ENCODE assay signal across 13 cellular contexts in the genomic region with DNA sequence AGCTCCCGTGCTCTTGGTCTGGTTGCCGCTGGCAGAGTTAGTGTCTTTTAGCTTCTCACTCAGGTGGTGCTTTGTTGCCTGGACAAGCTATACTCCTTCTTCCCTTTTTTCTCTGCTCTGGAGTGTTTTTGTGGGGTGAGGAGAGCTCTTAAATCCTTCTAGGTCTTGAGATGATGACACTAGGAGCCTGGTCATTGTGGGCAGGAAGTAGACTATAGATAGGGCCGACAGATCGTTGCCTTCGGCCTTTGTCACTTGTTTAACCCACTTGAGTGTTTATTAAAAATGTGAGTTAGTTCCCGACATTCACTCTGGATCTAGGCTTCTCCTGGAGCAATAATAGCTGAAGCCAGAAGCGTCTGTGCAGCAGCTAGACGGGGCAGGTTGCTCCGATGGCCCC.
DNase-seq lines count a peak whose midpoint lies in the region; ATAC-seq, FAIRE-seq and TF ChIP-seq lines count a peak whose summit lies in the region.
"Had no signal": no experiment of that assay in that cellular context is flagged by ENCODE, and none has a peak within 500 bp of the region (broad histone marks: within the 10 kb centered on the region; RNA-seq: fewer than 3 reads in every experiment).

No MANE protein-coding gene starts in this region.

- H3K27ac ChIP-seq in A549, result peak overlapping the region in 1 of 2 experiments; percentile 70; a peak in 3 of 6 replicates
- H3K27ac ChIP-seq in mammary epithelial cell (ENCODE audit: insufficient read depth, low read depth, low read length), result peak overlapping the region; percentile 85

- H4K20me1 ChIP-seq in mammary epithelial cell (ENCODE audit: insufficient read depth, low read length), result no peaks in the 10 kb centered on the region

- TF ChIP-seq EP300 in A549 (IDR thresholded peaks at IDR 0.05), result no peak

- H3K4me3 ChIP-seq in A549 (no peak overlapping the region), mammary epithelial cell (replicated peaks in 1 of 3; ENCODE audit: insufficient read depth in 1 of 3, low read depth in 2 of 3, low read length in 3 of 3) (peak overlapping the region in 1 of 3 experiments; percentile 3), mucosa of stomach (ENCODE audit: low read length) (no peak overlapping the region)

- no peak overlapping the region for H2AFZ ChIP-seq in mammary epithelial cell (ENCODE audit: low read depth, low read length)

- no peak for TF ChIP-seq RAD21 in A549 (conservative IDR thresholded peaks at IDR 0.05 in 1 of 2, IDR thresholded peaks at IDR 0.05 in 1 of 2)

- POLR2A ChIA-PET in A549 (lab: Yijun Ruan, JAX), result no interaction called here
- POLR2A ChIA-PET in activated CD8-positive, alpha-beta T cell treated with anti-CD3 and anti-CD28 coated beads for 36 hours (lab: Charles Lee), result interaction anchor here (0.5 kb wide), 1 partner anchor 263 kb away, joined by 3 read pairs; no protein-coding TSS in a partner anchor

- no peak for ATAC-seq in A549
- ATAC-seq in HG03135 (IDR thresholded peaks at IDR 0.05; ENCODE audit: unreplicated experiment), result no peak
- ATAC-seq in activated CD8-positive, alpha-beta T cell treated with anti-CD3 and anti-CD28 coated beads for 36 hours, result no peak
- ATAC-seq: activated CD4-positive, CD25-positive, alpha-beta regulatory T cell treated with anti-CD3 and anti-CD28 coated beads, Interleukin-2, amount 50 U/mL, for 24 hours had no signal

- H3K4me2 ChIP-seq in A549, result peak overlapping the region; percentile 64; the same call in 2 of the 3 replicates
- H3K4me2 ChIP-seq in mammary epithelial cell (ENCODE audit: insufficient read depth, low read depth, low read length), result peak overlapping the region; percentile 45

- H3K27ac Mint-ChIP-seq in activated CD8-positive, alpha-beta T cell treated with anti-CD3 and anti-CD28 coated beads for 36 hours, result no peak overlapping the region
- H3K27ac Mint-ChIP-seq: activated T-helper 2 cell treated with anti-CD3 and anti-CD28 coated beads, Interferon-gamma antibody, Interleukin-2, Interleukin-4, amounts not matched to agents 10 μg/mL and 5 μg/mL and 100 μg/mL, durations not matched to agents 14 hours and 24 hours and 36 hours had no signal

- H3K9ac ChIP-seq in mammary epithelial cell (ENCODE audit: insufficient read depth, low read length), result peak overlapping the region; percentile 82
- H3K9ac ChIP-seq in mucosa of stomach (ENCODE audit: low read length), result peak overlapping the region; percentile 33

- TF ChIP-seq POLR2A in A549 (IDR thresholded peaks at IDR 0.05; ENCODE audit: low read length), result no peak

- H3K4me1 Mint-ChIP-seq in activated CD8-positive, alpha-beta T cell treated with anti-CD3 and anti-CD28 coated beads for 36 hours (ENCODE audit: low read depth), result peaks cover 16% of the 10 kb centered on the region

- in situ Hi-C loops in mammary epithelial cell (cut with MboI; ENCODE audit: low sequenced_read_pairs in 2 of 2), result loop anchor here in 1 of 2 donors (10.0 kb wide), 1 partner anchor 93 kb away; a partner anchor contains a TSS

- FAIRE-seq in A549 (lab: Jason Lieb, UNC), result no peak
- FAIRE-seq: frontal cortex, RCC 7860 had no signal

- H3K27me3 Mint-ChIP-seq in activated CD8-positive, alpha-beta T cell treated with anti-CD3 and anti-CD28 coated beads for 36 hours, result peaks cover 2% of the 10 kb centered on the region

- DNase-seq in A549 (ENCODE audit: low read depth in 1 of 2, low spot score in 1 of 2) (no peak), MV-4-11 (lab: John Stamatoyannopoulos, UW) (peak; percentile 91), mammary epithelial cell (peak; percentile 22), Ammon's horn (ENCODE audit: low spot score) (no peak), medulla oblongata (ENCODE audit: extremely low spot score) (no peak)
- DNase-seq in activated CD8-positive, alpha-beta T cell treated with anti-CD3 and anti-CD28 coated beads for 36 hours, result no peak
- DNase-seq: NCI-H1694 had no signal

- WGBS in A549 (ENCODE audit: missing lambda C conversion rate), result 91% methylated on average over 9 of the region's 9 CpGs
- WGBS in mammary epithelial cell (ENCODE audit: low coverage, missing lambda C conversion rate), result 65% methylated on average over 8 of the region's 9 CpGs

- BruUV-seq in mammary epithelial cell (replicated peaks; lab: Mats Ljungman, UMichigan), result no TSS peak

- intact Hi-C loops in mammary epithelial cell (cut with micrococcal nuclease), result no loop called here
- intact Hi-C loops in activated CD8-positive, alpha-beta T cell treated with anti-CD3 and anti-CD28 coated beads for 36 hours (cut with micrococcal nuclease), result no loop called here

- H3K9me3 ChIP-seq in A549 (no peaks in the 10 kb centered on the region), mammary epithelial cell (replicated peaks; ENCODE audit: insufficient read depth, low read length) (no peaks in the 10 kb centered on the region), mucosa of stomach (ENCODE audit: control insufficient read depth, low read length) (no peaks in the 10 kb centered on the region)

- CTCF ChIA-PET in A549 (lab: Yijun Ruan, JAX) (interaction anchor here (0.7 to 4.5 kb wide), 19 partner anchors 8 to 644 kb away, joined by 3 to 22 read pairs (median 4); a partner anchor contains a TSS), mammary epithelial cell (lab: Charles Lee; ENCODE audit: low non-redundant PET) (interaction anchor here (0.6 kb wide), 1 partner anchor 675 kb away, joined by 3 read pairs; no protein-coding TSS in a partner anchor)
- CTCF ChIA-PET in activated CD8-positive, alpha-beta T cell treated with anti-CD3 and anti-CD28 coated beads for 36 hours (lab: Charles Lee), result interaction anchor here (0.7 to 1.2 kb wide), 3 partner anchors 14 to 987 kb away, joined by 3 read pairs; no protein-coding TSS in a partner anchor

- dilution Hi-C loops in mammary epithelial cell (cut with HindIII; ENCODE audit: low sequenced_read_pairs), result loop anchor here (5.0 to 10.0 kb wide), 2 partner anchors 83 to 130 kb away; no protein-coding TSS in a partner anchor

- no peaks in the 10 kb centered on the region for H3K36me3 Mint-ChIP-seq in activated CD8-positive, alpha-beta T cell treated with anti-CD3 and anti-CD28 coated beads for 36 hours (ENCODE audit: low read depth)

- no peaks in the 10 kb centered on the region for H3K9me3 Mint-ChIP-seq in activated CD8-positive, alpha-beta T cell treated with anti-CD3 and anti-CD28 coated beads for 36 hours
- H3K9me3 Mint-ChIP-seq: activated T-helper 2 cell treated with anti-CD3 and anti-CD28 coated beads, Interferon-gamma antibody, Interleukin-2, Interleukin-4, amounts not matched to agents 10 μg/mL and 5 μg/mL and 100 μg/mL, durations not matched to agents 14 hours and 24 hours and 36 hours had no signal

- peaks cover 50% of the 10 kb centered on the region for H3K4me1 ChIP-seq in A549
- peaks cover 67% of the 10 kb centered on the region for H3K4me1 ChIP-seq in mammary epithelial cell (ENCODE audit: insufficient read depth, low read length)
- peaks cover 46% of the 10 kb centered on the region for H3K4me1 ChIP-seq in mucosa of stomach (ENCODE audit: control insufficient read depth, insufficient read depth, low read length)

- no peaks in the 10 kb centered on the region for H3K36me3 ChIP-seq in mammary epithelial cell (ENCODE audit: insufficient read depth, low read length)
- no peaks in the 10 kb centered on the region for H3K36me3 ChIP-seq in mucosa of stomach (ENCODE audit: control insufficient read depth, insufficient read depth, low read length)

- TF ChIP-seq CTCF in A549 (IDR thresholded peaks at IDR 0.05), result no peak
- TF ChIP-seq CTCF in mammary epithelial cell (conservative IDR thresholded peaks at IDR 0.05 in 1 of 2, IDR thresholded peaks at IDR 0.05 in 1 of 2; ENCODE audit: extremely low read depth in 1 of 2, insufficient read depth in 1 of 2, low read depth in 1 of 2, low read length in 2 of 2), result no peak
- TF ChIP-seq CTCF in activated CD8-positive, alpha-beta T cell treated with anti-CD3 and anti-CD28 coated beads for 36 hours (IDR thresholded peaks at IDR 0.05), result no peak

- no peaks in the 10 kb centered on the region for H3K27me3 ChIP-seq in mammary epithelial cell (ENCODE audit: insufficient read depth, low read length)
- no peaks in the 10 kb centered on the region for H3K27me3 ChIP-seq in mucosa of stomach (ENCODE audit: control insufficient read depth, insufficient read depth, low read length)

- peaks cover 74% of the 10 kb centered on the region for H3K79me2 ChIP-seq in mammary epithelial cell (ENCODE audit: insufficient read depth, low read length)

- H3K4me3 Mint-ChIP-seq in activated CD8-positive, alpha-beta T cell treated with anti-CD3 and anti-CD28 coated beads for 36 hours, result no peak overlapping the region

TF ChIP-seq in A549, 52 proteins besides CTCF, POLR2A, EP300 and RAD21:
- no peak for TF ChIP-seq JUN (IDR thresholded peaks at IDR 0.05)
TF ChIP-seq in A549: peak in this region for 0.

Comparison
In these comparisons a context has a peak if more than half of its experiments do, and no peak if none do; other contexts are left out.
1. DNase-seq: peak in MV-4-11 (single experiment) and mammary epithelial cell (single experiment); none in A549 (0 of 2), Ammon's horn (single experiment), medulla oblongata (single experiment) and activated CD8-positive, alpha-beta T cell treated with anti-CD3 and anti-CD28 coated beads for 36 hours (single experiment).